In the genomic region with DNA sequence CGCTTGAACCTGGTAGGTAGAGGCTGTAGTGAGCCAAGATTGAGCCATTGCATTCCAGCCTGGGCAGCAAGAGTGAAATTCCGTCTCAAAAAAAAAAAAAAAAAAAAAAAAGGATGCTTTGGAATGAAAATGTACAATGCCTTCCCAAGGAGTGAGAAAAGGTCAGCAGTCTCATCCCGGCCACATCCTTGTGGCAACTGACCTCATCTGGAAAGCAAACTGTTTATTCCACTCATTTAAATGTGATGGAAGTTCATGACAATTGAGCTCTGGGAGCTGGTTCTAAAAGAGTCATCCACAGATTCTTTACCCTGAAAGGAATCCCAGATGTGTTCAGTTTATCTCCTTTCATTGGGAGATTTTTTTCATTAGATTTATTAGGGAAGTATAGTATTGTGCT, we compare ENCODE assay signal across 1 cellular context.
TF ChIP-seq lines count a peak whose summit lies in the region.

No MANE protein-coding gene starts in this region.

TF ChIP-seq in WTC11, 78 proteins besides CTCF, POLR2A, EP300 and RAD21 (continued from another document):
- TF ChIP-seq OVOL2 (CRISPR knock-in tag; IDR thresholded peaks at IDR 0.05; ENCODE audit: borderline replicate concordance) = no peak
- TF ChIP-seq SOX15 (CRISPR knock-in tag; IDR thresholded peaks at IDR 0.05) = no peak
- no peak for TF ChIP-seq ZNF232 (CRISPR knock-in tag; IDR thresholded peaks at IDR 0.05)
- TF ChIP-seq, protein P1, sequence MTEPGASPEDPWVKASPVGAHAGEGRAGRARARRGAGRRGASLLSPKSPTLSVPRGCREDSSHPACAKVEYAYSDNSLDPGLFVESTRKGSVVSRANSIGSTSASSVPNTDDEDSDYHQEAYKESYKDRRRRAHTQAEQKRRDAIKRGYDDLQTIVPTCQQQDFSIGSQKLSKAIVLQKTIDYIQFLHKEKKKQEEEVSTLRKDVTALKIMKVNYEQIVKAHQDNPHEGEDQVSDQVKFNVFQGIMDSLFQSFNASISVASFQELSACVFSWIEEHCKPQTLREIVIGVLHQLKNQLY (CRISPR knock-in tag; IDR thresholded peaks at IDR 0.05) = no peak
- TF ChIP-seq ZNF396 (CRISPR knock-in tag; IDR thresholded peaks at IDR 0.05; ENCODE audit: borderline replicate concordance) = no peak
- no peak for TF ChIP-seq GRHL2 (CRISPR knock-in tag; IDR thresholded peaks at IDR 0.05; ENCODE audit: insufficient replicate concordance, severe bottlenecking)
- TF ChIP-seq PRRX2 (CRISPR knock-in tag; IDR thresholded peaks at IDR 0.05) = no peak
- TF ChIP-seq, protein P2, sequence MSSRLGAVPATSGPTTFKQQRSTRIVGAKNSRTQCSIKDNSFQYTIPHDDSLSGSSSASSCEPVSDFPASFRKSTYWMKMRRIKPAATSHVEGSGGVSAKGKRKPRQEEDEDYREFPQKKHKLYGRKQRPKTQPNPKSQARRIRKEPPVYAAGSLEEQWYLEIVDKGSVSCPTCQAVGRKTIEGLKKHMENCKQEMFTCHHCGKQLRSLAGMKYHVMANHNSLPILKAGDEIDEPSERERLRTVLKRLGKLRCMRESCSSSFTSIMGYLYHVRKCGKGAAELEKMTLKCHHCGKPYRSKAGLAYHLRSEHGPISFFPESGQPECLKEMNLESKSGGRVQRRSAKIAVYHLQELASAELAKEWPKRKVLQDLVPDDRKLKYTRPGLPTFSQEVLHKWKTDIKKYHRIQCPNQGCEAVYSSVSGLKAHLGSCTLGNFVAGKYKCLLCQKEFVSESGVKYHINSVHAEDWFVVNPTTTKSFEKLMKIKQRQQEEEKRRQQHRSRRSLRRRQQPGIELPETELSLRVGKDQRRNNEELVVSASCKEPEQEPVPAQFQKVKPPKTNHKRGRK (CRISPR knock-in tag; IDR thresholded peaks at IDR 0.05; ENCODE audit: borderline replicate concordance) = no peak
- no peak for TF ChIP-seq TEAD1 (CRISPR knock-in tag; IDR thresholded peaks at IDR 0.05)
- TF ChIP-seq ESRRA (CRISPR knock-in tag; IDR thresholded peaks at IDR 0.05; ENCODE audit: borderline replicate concordance) = no peak
- TF ChIP-seq, protein P3, sequence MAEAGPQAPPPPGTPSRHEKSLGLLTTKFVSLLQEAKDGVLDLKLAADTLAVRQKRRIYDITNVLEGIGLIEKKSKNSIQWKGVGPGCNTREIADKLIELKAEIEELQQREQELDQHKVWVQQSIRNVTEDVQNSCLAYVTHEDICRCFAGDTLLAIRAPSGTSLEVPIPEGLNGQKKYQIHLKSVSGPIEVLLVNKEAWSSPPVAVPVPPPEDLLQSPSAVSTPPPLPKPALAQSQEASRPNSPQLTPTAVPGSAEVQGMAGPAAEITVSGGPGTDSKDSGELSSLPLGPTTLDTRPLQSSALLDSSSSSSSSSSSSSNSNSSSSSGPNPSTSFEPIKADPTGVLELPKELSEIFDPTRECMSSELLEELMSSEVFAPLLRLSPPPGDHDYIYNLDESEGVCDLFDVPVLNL (CRISPR knock-in tag; IDR thresholded peaks at IDR 0.05; ENCODE audit: borderline replicate concordance, low read depth) = no peak
- TF ChIP-seq ZNF416 (CRISPR knock-in tag; IDR thresholded peaks at IDR 0.05) = no peak
- TF ChIP-seq, protein P4, sequence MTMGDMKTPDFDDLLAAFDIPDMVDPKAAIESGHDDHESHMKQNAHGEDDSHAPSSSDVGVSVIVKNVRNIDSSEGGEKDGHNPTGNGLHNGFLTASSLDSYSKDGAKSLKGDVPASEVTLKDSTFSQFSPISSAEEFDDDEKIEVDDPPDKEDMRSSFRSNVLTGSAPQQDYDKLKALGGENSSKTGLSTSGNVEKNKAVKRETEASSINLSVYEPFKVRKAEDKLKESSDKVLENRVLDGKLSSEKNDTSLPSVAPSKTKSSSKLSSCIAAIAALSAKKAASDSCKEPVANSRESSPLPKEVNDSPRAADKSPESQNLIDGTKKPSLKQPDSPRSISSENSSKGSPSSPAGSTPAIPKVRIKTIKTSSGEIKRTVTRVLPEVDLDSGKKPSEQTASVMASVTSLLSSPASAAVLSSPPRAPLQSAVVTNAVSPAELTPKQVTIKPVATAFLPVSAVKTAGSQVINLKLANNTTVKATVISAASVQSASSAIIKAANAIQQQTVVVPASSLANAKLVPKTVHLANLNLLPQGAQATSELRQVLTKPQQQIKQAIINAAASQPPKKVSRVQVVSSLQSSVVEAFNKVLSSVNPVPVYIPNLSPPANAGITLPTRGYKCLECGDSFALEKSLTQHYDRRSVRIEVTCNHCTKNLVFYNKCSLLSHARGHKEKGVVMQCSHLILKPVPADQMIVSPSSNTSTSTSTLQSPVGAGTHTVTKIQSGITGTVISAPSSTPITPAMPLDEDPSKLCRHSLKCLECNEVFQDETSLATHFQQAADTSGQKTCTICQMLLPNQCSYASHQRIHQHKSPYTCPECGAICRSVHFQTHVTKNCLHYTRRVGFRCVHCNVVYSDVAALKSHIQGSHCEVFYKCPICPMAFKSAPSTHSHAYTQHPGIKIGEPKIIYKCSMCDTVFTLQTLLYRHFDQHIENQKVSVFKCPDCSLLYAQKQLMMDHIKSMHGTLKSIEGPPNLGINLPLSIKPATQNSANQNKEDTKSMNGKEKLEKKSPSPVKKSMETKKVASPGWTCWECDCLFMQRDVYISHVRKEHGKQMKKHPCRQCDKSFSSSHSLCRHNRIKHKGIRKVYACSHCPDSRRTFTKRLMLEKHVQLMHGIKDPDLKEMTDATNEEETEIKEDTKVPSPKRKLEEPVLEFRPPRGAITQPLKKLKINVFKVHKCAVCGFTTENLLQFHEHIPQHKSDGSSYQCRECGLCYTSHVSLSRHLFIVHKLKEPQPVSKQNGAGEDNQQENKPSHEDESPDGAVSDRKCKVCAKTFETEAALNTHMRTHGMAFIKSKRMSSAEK (CRISPR knock-in tag; IDR thresholded peaks at IDR 0.05; ENCODE audit: borderline replicate concordance) = no peak
- TF ChIP-seq, protein P5, sequence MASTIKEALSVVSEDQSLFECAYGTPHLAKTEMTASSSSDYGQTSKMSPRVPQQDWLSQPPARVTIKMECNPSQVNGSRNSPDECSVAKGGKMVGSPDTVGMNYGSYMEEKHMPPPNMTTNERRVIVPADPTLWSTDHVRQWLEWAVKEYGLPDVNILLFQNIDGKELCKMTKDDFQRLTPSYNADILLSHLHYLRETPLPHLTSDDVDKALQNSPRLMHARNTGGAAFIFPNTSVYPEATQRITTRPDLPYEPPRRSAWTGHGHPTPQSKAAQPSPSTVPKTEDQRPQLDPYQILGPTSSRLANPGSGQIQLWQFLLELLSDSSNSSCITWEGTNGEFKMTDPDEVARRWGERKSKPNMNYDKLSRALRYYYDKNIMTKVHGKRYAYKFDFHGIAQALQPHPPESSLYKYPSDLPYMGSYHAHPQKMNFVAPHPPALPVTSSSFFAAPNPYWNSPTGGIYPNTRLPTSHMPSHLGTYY (CRISPR knock-in tag; IDR thresholded peaks at IDR 0.05) = no peak
